In the genomic region with DNA sequence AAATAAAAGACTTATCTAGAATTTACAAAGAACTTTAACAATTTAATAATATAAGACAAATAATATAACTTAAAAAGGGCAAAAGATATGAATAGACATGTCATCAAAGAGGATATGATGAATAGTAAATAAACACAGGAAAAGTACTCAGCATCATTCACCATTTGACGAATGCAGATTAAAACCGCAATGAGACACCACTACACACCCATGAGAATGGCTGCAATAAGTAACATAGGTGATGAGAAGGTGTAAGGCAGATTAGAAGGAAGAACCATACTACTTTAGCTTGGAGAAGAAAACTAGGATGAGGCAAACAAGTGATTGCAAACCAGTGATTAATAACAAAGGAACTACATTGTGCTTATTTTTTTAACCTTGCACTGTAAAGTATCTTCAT, we compare ENCODE assay signal across 14 cellular contexts.
A peak's percentile ranks its signal among the peaks of the same experiment; 100 is the strongest.
DNase-seq lines count a peak whose midpoint lies in the region; ATAC-seq and TF ChIP-seq lines count a peak whose summit lies in the region.
"Had no signal": no experiment of that assay in that cellular context is flagged by ENCODE, and none has a peak within 500 bp of the region (broad histone marks: within the 10 kb centered on the region; RNA-seq: fewer than 3 reads in every experiment).

No MANE protein-coding gene starts in this region.

- H3K4me3 ChIP-seq in mammary epithelial cell (replicated peaks in 1 of 3; ENCODE audit: insufficient read depth in 1 of 3, low read depth in 2 of 3, low read length in 3 of 3): no peak overlapping the region
- H3K4me3 ChIP-seq: BLaER1 had no signal

- CTCF ChIA-PET in mammary epithelial cell (lab: Charles Lee; ENCODE audit: low non-redundant PET): interaction anchor here (1.0 kb wide), 1 partner anchor 80 kb away, joined by 3 read pairs; no protein-coding TSS in a partner anchor

- WGBS in mammary epithelial cell (ENCODE audit: low coverage, missing lambda C conversion rate): 69% methylated on average over 2 of the region's 2 CpGs

- H3K27me3 ChIP-seq in mammary epithelial cell (ENCODE audit: insufficient read depth, low read length): peaks cover 2% of the 10 kb centered on the region
- peaks cover 7% of the 10 kb centered on the region for H3K27me3 ChIP-seq in foreskin keratinocyte

- ATAC-seq in foreskin keratinocyte (peak; percentile 61), HG03045 (IDR thresholded peaks at IDR 0.05; ENCODE audit: unreplicated experiment) (no peak)
- ATAC-seq: HCT116, HepG2 had no signal

- no peaks in the 10 kb centered on the region for H3K4me1 ChIP-seq in mammary epithelial cell (ENCODE audit: insufficient read depth, low read length)
- peaks cover 3% of the 10 kb centered on the region for H3K4me1 ChIP-seq in foreskin keratinocyte
- H3K4me1 ChIP-seq: BLaER1 had no signal

- H3K4me2 ChIP-seq in mammary epithelial cell (ENCODE audit: insufficient read depth, low read depth, low read length): no peak overlapping the region
- H3K4me2 ChIP-seq: BLaER1 had no signal

- no peak overlapping the region for H3K27ac ChIP-seq in mammary epithelial cell (ENCODE audit: insufficient read depth, low read depth, low read length)
- H3K27ac ChIP-seq in foreskin keratinocyte: no peak overlapping the region
- H3K27ac ChIP-seq: BLaER1 had no signal

- H2AFZ ChIP-seq in mammary epithelial cell (ENCODE audit: low read depth, low read length): no peak overlapping the region

- no peaks in the 10 kb centered on the region for H3K79me2 ChIP-seq in mammary epithelial cell (ENCODE audit: insufficient read depth, low read length)

- no peaks in the 10 kb centered on the region for H3K36me3 ChIP-seq in mammary epithelial cell (ENCODE audit: insufficient read depth, low read length)
- H3K36me3 ChIP-seq: BLaER1 had no signal

- DNase-seq in Daoy (ENCODE audit: low read depth) (peak; percentile 31), RKO (ENCODE audit: low spot score) (peak; percentile 33), mammary epithelial cell (peak; percentile 34), foreskin keratinocyte (peak in 1 of 2 donors; percentile 35), NCI-H2171 treated with DMSO at 0.1 percent for 48 hours (lab: John Stamatoyannopoulos, UW) (no peak), foreskin melanocyte (no peak)
- DNase-seq: 8988T; AML-193; CD4-positive, CD25-positive, alpha-beta regulatory T cell; DMS53 had no signal

- no peak overlapping the region for H3K9ac ChIP-seq in mammary epithelial cell (ENCODE audit: insufficient read depth, low read length)
- H3K9ac ChIP-seq: BLaER1 had no signal

- dilution Hi-C loops in mammary epithelial cell (cut with HindIII; ENCODE audit: low sequenced_read_pairs): no loop called here

- H4K20me1 ChIP-seq in mammary epithelial cell (ENCODE audit: insufficient read depth, low read length): no peaks in the 10 kb centered on the region
- H4K20me1 ChIP-seq: BLaER1 had no signal

- intact Hi-C loops in mammary epithelial cell (cut with micrococcal nuclease): no loop called here

- BruUV-seq in mammary epithelial cell (replicated peaks; lab: Mats Ljungman, UMichigan): no TSS peak

- in situ Hi-C loops in mammary epithelial cell (cut with MboI; ENCODE audit: low sequenced_read_pairs in 2 of 2): no loop called here

- no peak for TF ChIP-seq CTCF in mammary epithelial cell (conservative IDR thresholded peaks at IDR 0.05 in 1 of 2, IDR thresholded peaks at IDR 0.05 in 1 of 2; ENCODE audit: extremely low read depth in 1 of 2, insufficient read depth in 1 of 2, low read depth in 1 of 2, low read length in 2 of 2)
- no peak for TF ChIP-seq CTCF in foreskin keratinocyte (conservative IDR thresholded peaks at IDR 0.05)

- no peaks in the 10 kb centered on the region for H3K9me3 ChIP-seq in mammary epithelial cell (replicated peaks; ENCODE audit: insufficient read depth, low read length)
- H3K9me3 ChIP-seq: BLaER1 had no signal

Comparison
In these comparisons a context has a peak if more than half of its experiments do, and no peak if none do; other contexts are left out.
1. DNase-seq: peak in Daoy (single experiment), RKO (single experiment) and mammary epithelial cell (single experiment); none in NCI-H2171 treated with DMSO at 0.1 percent for 48 hours (single experiment) and foreskin melanocyte (single experiment).